Comparison of ENCODE assay signal across 9 cellular contexts in the genomic region with DNA sequence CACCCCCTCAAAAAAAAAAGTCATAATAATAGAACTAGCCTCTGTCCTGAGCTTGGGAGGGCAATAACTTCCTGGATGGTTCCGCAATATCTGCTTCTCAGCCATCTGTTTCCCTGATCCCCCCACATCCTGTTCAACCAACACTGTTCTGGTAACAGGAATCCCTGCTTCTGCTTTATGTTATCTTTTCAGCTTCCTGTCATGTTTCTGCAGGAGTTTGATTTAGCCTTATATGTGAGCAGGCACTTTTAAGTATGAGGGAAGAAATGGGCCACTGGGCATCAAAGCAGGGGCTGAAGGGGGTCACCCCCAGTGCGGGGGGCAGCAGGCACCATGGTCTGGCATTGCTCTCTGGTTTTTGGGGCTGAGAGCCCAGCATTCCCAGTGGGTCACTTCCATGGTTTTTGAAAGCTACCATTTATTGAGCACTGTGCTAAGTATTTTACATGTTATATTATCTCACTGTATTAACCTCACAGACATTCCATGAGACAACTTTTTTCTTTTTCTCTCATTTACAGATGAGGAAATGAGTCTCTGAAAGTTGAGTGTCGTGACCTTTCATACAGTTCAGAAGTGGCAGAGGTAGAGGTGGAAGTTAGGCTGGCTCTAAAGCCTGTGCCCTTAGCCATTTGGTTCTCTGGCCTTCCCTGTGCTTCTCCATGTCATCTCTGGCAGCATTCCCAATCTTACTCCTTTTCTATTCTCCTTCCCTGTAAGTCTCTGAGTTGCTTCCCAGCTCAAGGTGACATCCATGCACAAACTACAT.
DNase-seq lines count a peak whose midpoint lies in the region; ATAC-seq and TF ChIP-seq lines count a peak whose summit lies in the region.
"Had no signal": no experiment of that assay in that cellular context is flagged by ENCODE, and none has a peak within 500 bp of the region (broad histone marks: within the 10 kb centered on the region; RNA-seq: fewer than 3 reads in every experiment).

No MANE protein-coding gene starts in this region.

- H3K27ac ChIP-seq in uterus: peak overlapping the region; percentile 27 to 30

- H3K4me1 ChIP-seq in uterus: no peaks in the 10 kb centered on the region

- intact Hi-C loops in Right ventricle myocardium superior (cut with DNase I): loop anchor here (10.0 kb wide), 2 partner anchors 92 to 382 kb away; no protein-coding TSS in a partner anchor
- intact Hi-C loops in cardiac septum (cut with DNase I): no loop called here
- intact Hi-C loops in uterus (cut with DNase I; ENCODE audit: low total_unique reads): loop anchor here (10.0 kb wide), 1 partner anchor 182 kb away; no protein-coding TSS in a partner anchor

- H3K4me3 ChIP-seq in uterus: no peak overlapping the region

- no peaks in the 10 kb centered on the region for H3K36me3 ChIP-seq in uterus

- no peaks in the 10 kb centered on the region for H3K27me3 ChIP-seq in uterus

- DNase-seq in Right ventricle myocardium superior: no peak
- no peak for DNase-seq in cardiac septum (ENCODE audit: low spot score)
- peak; percentile 98 for DNase-seq in amniotic epithelial cell (ENCODE audit: low read depth)
- DNase-seq in left lobe of liver (ENCODE audit: low spot score): no peak
- peak in 1 of 2 donors; percentile 30 for DNase-seq in uterus
- no peak for DNase-seq in stimulated activated CD4-positive, alpha-beta T cell treated with anti-CD3 and anti-CD28 coated beads, Interleukin-4, amount 100 ng/mL, for 24 hours
- DNase-seq in stimulated activated CD4-positive, alpha-beta T cell treated with anti-CD3 and anti-CD28 coated beads, Interleukin-15, amount 100 ng/mL, for 24 hours: no peak
- DNase-seq in activated T-cell treated with anti-CD3 and anti-CD28 coated beads, Interleukin-2, amount 50 U/mL, for 48 hours: no peak
- DNase-seq: activated B cell treated with CpG ODN at 0.5 μM for 24 hours had no signal

- TF ChIP-seq CTCF in uterus (IDR thresholded peaks at IDR 0.05): no peak

- ATAC-seq in Right ventricle myocardium superior (ENCODE audit: poor library complexity): peak; percentile 59
- peak; percentile 61 for ATAC-seq in left lobe of liver

- no peak for TF ChIP-seq POLR2A in uterus (IDR thresholded peaks at IDR 0.05)

- H3K9me3 ChIP-seq in uterus: no peaks in the 10 kb centered on the region
